Comparison of ENCODE assay signal across 1 cellular context in the genomic region with DNA sequence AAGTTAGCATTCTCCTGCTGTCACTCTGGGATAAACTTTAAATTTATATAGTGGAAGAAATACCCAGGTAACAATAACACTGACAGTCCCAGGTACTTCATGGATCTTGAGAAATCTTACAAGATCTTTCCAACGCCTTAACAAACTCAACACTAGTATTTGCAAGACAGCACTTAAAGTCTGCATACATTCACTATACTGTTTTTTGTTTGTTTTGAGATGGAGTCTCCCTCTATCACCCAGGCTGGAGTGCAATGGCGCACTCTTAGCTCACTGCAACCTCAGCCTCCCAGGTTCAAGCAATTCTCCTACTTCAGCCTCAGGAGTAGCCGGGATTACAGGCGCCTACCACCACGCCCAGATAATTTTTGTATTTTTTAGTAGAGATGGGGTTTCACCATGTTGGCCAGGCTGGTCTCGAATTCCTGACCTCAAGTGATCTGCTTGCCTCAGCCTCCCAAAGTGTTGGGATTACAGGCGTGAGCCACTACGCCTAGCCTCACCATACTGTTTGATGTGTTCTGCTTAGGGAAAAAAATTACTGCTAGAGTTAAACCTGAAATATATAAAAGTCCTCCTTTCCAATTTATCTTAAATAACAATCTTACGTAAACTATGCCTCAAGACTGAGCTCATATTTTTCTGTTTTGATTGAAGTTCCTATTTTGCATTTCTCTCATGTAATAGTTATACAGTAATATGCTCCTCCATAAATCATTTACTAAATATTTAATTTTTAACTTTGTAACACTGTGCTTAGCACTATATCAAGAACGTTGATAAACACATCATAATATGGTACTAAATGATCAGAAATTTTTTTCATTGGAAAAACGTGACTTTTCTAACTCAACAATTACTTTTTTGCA.
TF ChIP-seq lines count a peak whose summit lies in the region.

No MANE protein-coding gene starts in this region.

TF ChIP-seq in K562, 482 proteins besides CTCF, POLR2A, EP300 and RAD21:
- TF ChIP-seq, protein P1, sequence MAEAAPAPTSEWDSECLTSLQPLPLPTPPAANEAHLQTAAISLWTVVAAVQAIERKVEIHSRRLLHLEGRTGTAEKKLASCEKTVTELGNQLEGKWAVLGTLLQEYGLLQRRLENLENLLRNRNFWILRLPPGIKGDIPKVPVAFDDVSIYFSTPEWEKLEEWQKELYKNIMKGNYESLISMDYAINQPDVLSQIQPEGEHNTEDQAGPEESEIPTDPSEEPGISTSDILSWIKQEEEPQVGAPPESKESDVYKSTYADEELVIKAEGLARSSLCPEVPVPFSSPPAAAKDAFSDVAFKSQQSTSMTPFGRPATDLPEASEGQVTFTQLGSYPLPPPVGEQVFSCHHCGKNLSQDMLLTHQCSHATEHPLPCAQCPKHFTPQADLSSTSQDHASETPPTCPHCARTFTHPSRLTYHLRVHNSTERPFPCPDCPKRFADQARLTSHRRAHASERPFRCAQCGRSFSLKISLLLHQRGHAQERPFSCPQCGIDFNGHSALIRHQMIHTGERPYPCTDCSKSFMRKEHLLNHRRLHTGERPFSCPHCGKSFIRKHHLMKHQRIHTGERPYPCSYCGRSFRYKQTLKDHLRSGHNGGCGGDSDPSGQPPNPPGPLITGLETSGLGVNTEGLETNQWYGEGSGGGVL (CRISPR knock-in tag; IDR thresholded peaks at IDR 0.05), result no peak
- TF ChIP-seq GATAD2A (IDR thresholded peaks at IDR 0.05) (no peak), PHF21A (IDR thresholded peaks at IDR 0.05; ENCODE audit: borderline replicate concordance, low read depth) (no peak), FOXA3 (CRISPR knock-in tag; conservative IDR thresholded peaks at IDR 0.05 in 1 of 2, IDR thresholded peaks at IDR 0.05 in 1 of 2) (no peak), ZC3H8 (IDR thresholded peaks at IDR 0.05) (no peak), FOXM1 (IDR thresholded peaks at IDR 0.05; ENCODE audit: low read depth) (0 out of 2 replicates have a peak, but pooled peaks have one; percentile 22), FOXM1 (CRISPR knock-in tag; IDR thresholded peaks at IDR 0.05; ENCODE audit: low read depth) (no peak), ZNF444 (CRISPR knock-in tag; IDR thresholded peaks at IDR 0.05) (no peak), CC2D1A (IDR thresholded peaks at IDR 0.05) (peak; percentile 44; the same call in 1 of the 2 replicates), SP1 (CRISPR knock-in tag; IDR thresholded peaks at IDR 0.05) (no peak)
- TF ChIP-seq, protein P2, sequence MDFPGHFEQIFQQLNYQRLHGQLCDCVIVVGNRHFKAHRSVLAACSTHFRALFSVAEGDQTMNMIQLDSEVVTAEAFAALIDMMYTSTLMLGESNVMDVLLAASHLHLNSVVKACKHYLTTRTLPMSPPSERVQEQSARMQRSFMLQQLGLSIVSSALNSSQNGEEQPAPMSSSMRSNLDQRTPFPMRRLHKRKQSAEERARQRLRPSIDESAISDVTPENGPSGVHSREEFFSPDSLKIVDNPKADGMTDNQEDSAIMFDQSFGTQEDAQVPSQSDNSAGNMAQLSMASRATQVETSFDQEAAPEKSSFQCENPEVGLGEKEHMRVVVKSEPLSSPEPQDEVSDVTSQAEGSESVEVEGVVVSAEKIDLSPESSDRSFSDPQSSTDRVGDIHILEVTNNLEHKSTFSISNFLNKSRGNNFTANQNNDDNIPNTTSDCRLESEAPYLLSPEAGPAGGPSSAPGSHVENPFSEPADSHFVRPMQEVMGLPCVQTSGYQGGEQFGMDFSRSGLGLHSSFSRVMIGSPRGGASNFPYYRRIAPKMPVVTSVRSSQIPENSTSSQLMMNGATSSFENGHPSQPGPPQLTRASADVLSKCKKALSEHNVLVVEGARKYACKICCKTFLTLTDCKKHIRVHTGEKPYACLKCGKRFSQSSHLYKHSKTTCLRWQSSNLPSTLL (IDR thresholded peaks at IDR 0.05), result no peak
- TF ChIP-seq, protein P3, sequence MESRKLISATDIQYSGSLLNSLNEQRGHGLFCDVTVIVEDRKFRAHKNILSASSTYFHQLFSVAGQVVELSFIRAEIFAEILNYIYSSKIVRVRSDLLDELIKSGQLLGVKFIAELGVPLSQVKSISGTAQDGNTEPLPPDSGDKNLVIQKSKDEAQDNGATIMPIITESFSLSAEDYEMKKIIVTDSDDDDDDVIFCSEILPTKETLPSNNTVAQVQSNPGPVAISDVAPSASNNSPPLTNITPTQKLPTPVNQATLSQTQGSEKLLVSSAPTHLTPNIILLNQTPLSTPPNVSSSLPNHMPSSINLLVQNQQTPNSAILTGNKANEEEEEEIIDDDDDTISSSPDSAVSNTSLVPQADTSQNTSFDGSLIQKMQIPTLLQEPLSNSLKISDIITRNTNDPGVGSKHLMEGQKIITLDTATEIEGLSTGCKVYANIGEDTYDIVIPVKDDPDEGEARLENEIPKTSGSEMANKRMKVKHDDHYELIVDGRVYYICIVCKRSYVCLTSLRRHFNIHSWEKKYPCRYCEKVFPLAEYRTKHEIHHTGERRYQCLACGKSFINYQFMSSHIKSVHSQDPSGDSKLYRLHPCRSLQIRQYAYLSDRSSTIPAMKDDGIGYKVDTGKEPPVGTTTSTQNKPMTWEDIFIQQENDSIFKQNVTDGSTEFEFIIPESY (CRISPR knock-in tag; IDR thresholded peaks at IDR 0.05), result peak; percentile 78
- TF ChIP-seq, protein P4, sequence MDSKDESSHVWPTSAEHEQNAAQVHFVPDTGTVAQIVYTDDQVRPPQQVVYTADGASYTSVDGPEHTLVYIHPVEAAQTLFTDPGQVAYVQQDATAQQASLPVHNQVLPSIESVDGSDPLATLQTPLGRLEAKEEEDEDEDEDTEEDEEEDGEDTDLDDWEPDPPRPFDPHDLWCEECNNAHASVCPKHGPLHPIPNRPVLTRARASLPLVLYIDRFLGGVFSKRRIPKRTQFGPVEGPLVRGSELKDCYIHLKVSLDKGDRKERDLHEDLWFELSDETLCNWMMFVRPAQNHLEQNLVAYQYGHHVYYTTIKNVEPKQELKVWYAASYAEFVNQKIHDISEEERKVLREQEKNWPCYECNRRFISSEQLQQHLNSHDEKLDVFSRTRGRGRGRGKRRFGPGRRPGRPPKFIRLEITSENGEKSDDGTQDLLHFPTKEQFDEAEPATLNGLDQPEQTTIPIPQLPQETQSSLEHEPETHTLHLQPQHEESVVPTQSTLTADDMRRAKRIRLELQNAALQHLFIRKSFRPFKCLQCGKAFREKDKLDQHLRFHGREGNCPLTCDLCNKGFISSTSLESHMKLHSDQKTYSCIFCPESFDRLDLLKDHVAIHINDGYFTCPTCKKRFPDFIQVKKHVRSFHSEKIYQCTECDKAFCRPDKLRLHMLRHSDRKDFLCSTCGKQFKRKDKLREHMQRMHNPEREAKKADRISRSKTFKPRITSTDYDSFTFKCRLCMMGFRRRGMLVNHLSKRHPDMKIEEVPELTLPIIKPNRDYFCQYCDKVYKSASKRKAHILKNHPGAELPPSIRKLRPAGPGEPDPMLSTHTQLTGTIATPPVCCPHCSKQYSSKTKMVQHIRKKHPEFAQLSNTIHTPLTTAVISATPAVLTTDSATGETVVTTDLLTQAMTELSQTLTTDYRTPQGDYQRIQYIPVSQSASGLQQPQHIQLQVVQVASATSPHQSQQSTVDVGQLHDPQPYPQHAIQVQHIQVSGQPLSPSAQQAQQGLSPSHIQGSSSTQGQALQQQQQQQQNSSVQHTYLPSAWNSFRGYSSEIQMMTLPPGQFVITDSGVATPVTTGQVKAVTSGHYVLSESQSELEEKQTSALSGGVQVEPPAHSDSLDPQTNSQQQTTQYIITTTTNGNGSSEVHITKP (IDR thresholded peaks at IDR 0.05; ENCODE audit: partially characterized antibody), result peak; percentile 52
- TF ChIP-seq, protein P5, sequence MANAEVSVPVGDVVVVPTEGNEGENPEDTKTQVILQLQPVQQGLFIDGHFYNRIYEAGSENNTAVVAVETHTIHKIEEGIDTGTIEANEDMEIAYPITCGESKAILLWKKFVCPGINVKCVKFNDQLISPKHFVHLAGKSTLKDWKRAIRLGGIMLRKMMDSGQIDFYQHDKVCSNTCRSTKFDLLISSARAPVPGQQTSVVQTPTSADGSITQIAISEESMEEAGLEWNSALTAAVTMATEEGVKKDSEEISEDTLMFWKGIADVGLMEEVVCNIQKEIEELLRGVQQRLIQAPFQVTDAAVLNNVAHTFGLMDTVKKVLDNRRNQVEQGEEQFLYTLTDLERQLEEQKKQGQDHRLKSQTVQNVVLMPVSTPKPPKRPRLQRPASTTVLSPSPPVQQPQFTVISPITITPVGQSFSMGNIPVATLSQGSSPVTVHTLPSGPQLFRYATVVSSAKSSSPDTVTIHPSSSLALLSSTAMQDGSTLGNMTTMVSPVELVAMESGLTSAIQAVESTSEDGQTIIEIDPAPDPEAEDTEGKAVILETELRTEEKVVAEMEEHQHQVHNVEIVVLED (CRISPR knock-in tag; IDR thresholded peaks at IDR 0.05), result no peak
- TF ChIP-seq, protein P6, sequence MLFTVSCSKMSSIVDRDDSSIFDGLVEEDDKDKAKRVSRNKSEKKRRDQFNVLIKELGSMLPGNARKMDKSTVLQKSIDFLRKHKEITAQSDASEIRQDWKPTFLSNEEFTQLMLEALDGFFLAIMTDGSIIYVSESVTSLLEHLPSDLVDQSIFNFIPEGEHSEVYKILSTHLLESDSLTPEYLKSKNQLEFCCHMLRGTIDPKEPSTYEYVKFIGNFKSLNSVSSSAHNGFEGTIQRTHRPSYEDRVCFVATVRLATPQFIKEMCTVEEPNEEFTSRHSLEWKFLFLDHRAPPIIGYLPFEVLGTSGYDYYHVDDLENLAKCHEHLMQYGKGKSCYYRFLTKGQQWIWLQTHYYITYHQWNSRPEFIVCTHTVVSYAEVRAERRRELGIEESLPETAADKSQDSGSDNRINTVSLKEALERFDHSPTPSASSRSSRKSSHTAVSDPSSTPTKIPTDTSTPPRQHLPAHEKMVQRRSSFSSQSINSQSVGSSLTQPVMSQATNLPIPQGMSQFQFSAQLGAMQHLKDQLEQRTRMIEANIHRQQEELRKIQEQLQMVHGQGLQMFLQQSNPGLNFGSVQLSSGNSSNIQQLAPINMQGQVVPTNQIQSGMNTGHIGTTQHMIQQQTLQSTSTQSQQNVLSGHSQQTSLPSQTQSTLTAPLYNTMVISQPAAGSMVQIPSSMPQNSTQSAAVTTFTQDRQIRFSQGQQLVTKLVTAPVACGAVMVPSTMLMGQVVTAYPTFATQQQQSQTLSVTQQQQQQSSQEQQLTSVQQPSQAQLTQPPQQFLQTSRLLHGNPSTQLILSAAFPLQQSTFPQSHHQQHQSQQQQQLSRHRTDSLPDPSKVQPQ (CRISPR knock-in tag; IDR thresholded peaks at IDR 0.05; ENCODE audit: borderline replicate concordance), result no peak
- TF ChIP-seq, protein P7, sequence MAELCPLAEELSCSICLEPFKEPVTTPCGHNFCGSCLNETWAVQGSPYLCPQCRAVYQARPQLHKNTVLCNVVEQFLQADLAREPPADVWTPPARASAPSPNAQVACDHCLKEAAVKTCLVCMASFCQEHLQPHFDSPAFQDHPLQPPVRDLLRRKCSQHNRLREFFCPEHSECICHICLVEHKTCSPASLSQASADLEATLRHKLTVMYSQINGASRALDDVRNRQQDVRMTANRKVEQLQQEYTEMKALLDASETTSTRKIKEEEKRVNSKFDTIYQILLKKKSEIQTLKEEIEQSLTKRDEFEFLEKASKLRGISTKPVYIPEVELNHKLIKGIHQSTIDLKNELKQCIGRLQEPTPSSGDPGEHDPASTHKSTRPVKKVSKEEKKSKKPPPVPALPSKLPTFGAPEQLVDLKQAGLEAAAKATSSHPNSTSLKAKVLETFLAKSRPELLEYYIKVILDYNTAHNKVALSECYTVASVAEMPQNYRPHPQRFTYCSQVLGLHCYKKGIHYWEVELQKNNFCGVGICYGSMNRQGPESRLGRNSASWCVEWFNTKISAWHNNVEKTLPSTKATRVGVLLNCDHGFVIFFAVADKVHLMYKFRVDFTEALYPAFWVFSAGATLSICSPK (IDR thresholded peaks at IDR 0.05; ENCODE audit: borderline replicate concordance), result 0 out of 2 replicates have a peak, but pooled peaks have one; percentile 26
